ENCODE assay signal across 11 cellular contexts in genomic region chr16:5604770-5605169, GRCh38.
DNase-seq lines count a peak whose midpoint lies in the region; ATAC-seq, FAIRE-seq and TF ChIP-seq lines count a peak whose summit lies in the region.
"Had no signal": no experiment of that assay in that cellular context is flagged by ENCODE, and none has a peak within 500 bp of the region (broad histone marks: within the 10 kb centered on the region; RNA-seq: fewer than 3 reads in every experiment).

No MANE protein-coding gene starts in this region.

- peak; percentile 25 for TF ChIP-seq CTCF in RWPE2 (IDR thresholded peaks at IDR 0.05; ENCODE audit: poor library complexity, severe bottlenecking)
- peak; percentile 51 for TF ChIP-seq CTCF in HepG2 (CRISPR knock-in tag; IDR thresholded peaks at IDR 0.05)
- TF ChIP-seq CTCF in foreskin fibroblast (IDR thresholded peaks at IDR 0.05; ENCODE audit: low read depth, low read length) = no peak
- peak in 3 of 6 experiments; percentile 23 to 32 (median 28) for TF ChIP-seq CTCF in Peyer's patch (IDR thresholded peaks at IDR 0.05)

- DNase-seq in Caki2 (ENCODE audit: low read depth) = peak; percentile 42
- DNase-seq in HT1080 (ENCODE audit: low read depth) = peak; percentile 58
- DNase-seq in RWPE2 (ENCODE audit: low spot score) = no peak
- peak; percentile 23 for DNase-seq in HepG2 (ENCODE audit: low spot score)
- no peak for DNase-seq in foreskin fibroblast
- no peak for DNase-seq in Peyer's patch
- DNase-seq: GM23248, lower lobe of right lung had no signal

- CTCF ChIA-PET in HepG2 (lab: Yijun Ruan, JAX; ENCODE audit: low intra/inter-chr PET ratio, low total read pairs) = no interaction called here

- 4% methylated on average over 8 of the region's 8 CpGs for WGBS in HepG2 (ENCODE audit: low lambda C conversion rate)

- no peak for TF ChIP-seq RAD21 in HepG2 (CRISPR knock-in tag; IDR thresholded peaks at IDR 0.05)

- H3K4me1 ChIP-seq in RWPE2 (ENCODE audit: insufficient read depth, poor library complexity, severe bottlenecking) (no peaks in the 10 kb centered on the region), HepG2 (ENCODE audit: insufficient read depth, low read length) (no peaks in the 10 kb centered on the region), Peyer's patch (no peaks in the 10 kb centered on the region)
- H3K4me1 ChIP-seq: lower lobe of right lung had no signal

- H4K20me1 ChIP-seq in HepG2 (ENCODE audit: insufficient read depth, low read length) = no peaks in the 10 kb centered on the region; the same call in 1 of the 2 replicates

- H3K79me2 ChIP-seq in HepG2 (ENCODE audit: insufficient read depth, low read length) = no peaks in the 10 kb centered on the region

- TF ChIP-seq EP300 in HepG2 (IDR thresholded peaks at IDR 0.05; ENCODE audit: low read depth in 2 of 2, low read length in 2 of 2) (no peak), HepG2 (CRISPR knock-in tag; IDR thresholded peaks at IDR 0.05; ENCODE audit: borderline replicate concordance) (no peak)

- peak overlapping the region; percentile 38; the same call in 1 of the 2 replicates for H3K4me2 ChIP-seq in HepG2 (ENCODE audit: low read depth, low read length)

- TF ChIP-seq POLR2A in HepG2 (IDR thresholded peaks at IDR 0.05; ENCODE audit: insufficient read depth in 1 of 2, low read depth in 2 of 2, low read length in 2 of 2) (no peak), Peyer's patch (IDR thresholded peaks at IDR 0.05) (no peak)

- FAIRE-seq in HepG2 (lab: Jason Lieb, UNC) = peak; percentile 37
- FAIRE-seq: endometrium had no signal

- H3K9ac ChIP-seq in HepG2 (ENCODE audit: insufficient read depth, low read depth, low read length) = no peak overlapping the region
- H3K9ac ChIP-seq: GM23248 had no signal

- H3K4me3 ChIP-seq in RWPE2 (ENCODE audit: severe bottlenecking) (no peak overlapping the region), HepG2 (replicated peaks in 1 of 3; ENCODE audit: insufficient read depth in 1 of 3, low read depth in 2 of 3, low read length in 3 of 3) (no peak overlapping the region), foreskin fibroblast (ENCODE audit: low read depth in 1 of 2, low read length in 2 of 2) (no peak overlapping the region), Peyer's patch (no peak overlapping the region)
- H3K4me3 ChIP-seq: GM23248, lower lobe of right lung had no signal

- H3K36me3 ChIP-seq in RWPE2 (ENCODE audit: low read depth) (no peaks in the 10 kb centered on the region), HepG2 (replicated peaks in 1 of 2; ENCODE audit: control insufficient read depth in 1 of 2, insufficient read depth in 2 of 2, low read length in 2 of 2) (no peaks in the 10 kb centered on the region), Peyer's patch (no peaks in the 10 kb centered on the region)
- H3K36me3 ChIP-seq: lower lobe of right lung had no signal

- intact Hi-C loops in HepG2 (cut with micrococcal nuclease; ENCODE audit: unreplicated experiment) = loop anchor here (1.0 kb wide), 1 partner anchor 102 kb away; no protein-coding TSS in a partner anchor

- no peak overlapping the region for H2AFZ ChIP-seq in HepG2 (ENCODE audit: low read length)
- H2AFZ ChIP-seq: GM23248 had no signal

- H3K27me3 ChIP-seq in RWPE2 (ENCODE audit: insufficient read depth, poor library complexity, severe bottlenecking) (no peaks in the 10 kb centered on the region), HepG2 (ENCODE audit: control insufficient read depth in 1 of 2, insufficient read depth in 2 of 2, low read length in 2 of 2) (0 out of 5 replicates have a peak, but pooled peaks cover 0 to 1% of the 10 kb centered on the region in 2 experiments), Peyer's patch (no peaks in the 10 kb centered on the region)

- ATAC-seq in RWPE2 (ENCODE audit: low read depth) (peak; percentile 57; the same call in 2 of the 3 replicates), HepG2 (peak; percentile 87), HG03097 (IDR thresholded peaks at IDR 0.05; ENCODE audit: low FRiP score, unreplicated experiment) (no peak), HG02973 (IDR thresholded peaks at IDR 0.05; ENCODE audit: unreplicated experiment) (no peak)

- no TSS peak for BruUV-seq in HepG2 (replicated peaks; lab: Mats Ljungman, UMichigan)

- no peak overlapping the region for H3K27ac ChIP-seq in RWPE2 (ENCODE audit: poor library complexity, severe bottlenecking)
- H3K27ac ChIP-seq in HepG2 (ENCODE audit: extremely low read length, insufficient read depth, low read length) = no peak overlapping the region
- no peak overlapping the region for H3K27ac ChIP-seq in Peyer's patch
- H3K27ac ChIP-seq: GM23248, lower lobe of right lung had no signal

- in situ Hi-C loops in Caki2 (cut with HindIII; ENCODE audit: low pct_unique_long_range_greater_than_20kb, low sequenced_read_pairs) = no loop called here
- in situ Hi-C loops in HepG2 (cut with HindIII; ENCODE audit: extremely low pct_ligation_motif_present, low pct_unique_long_range_greater_than_20kb) = loop anchor here (5.0 to 25.0 kb wide), 2 partner anchors 367 to 1323 kb away; no protein-coding TSS in a partner anchor

- POLR2A ChIA-PET in HepG2 (lab: Yijun Ruan, JAX) = no interaction called here

- no peaks in the 10 kb centered on the region for H3K9me3 ChIP-seq in RWPE2 (ENCODE audit: severe bottlenecking)
- no peaks in the 10 kb centered on the region for H3K9me3 ChIP-seq in HepG2 (ENCODE audit: low read length)
- H3K9me3 ChIP-seq in Peyer's patch = no peaks in the 10 kb centered on the region
- H3K9me3 ChIP-seq: lower lobe of right lung had no signal

TF ChIP-seq in HepG2, 621 proteins besides CTCF, POLR2A, EP300 and RAD21 (continues in another document):
- TF ChIP-seq SMC3 (IDR thresholded peaks at IDR 0.05; ENCODE audit: low read length) (peak; percentile 6; the same call in 1 of the 2 replicates), SP140L (CRISPR knock-in tag; IDR thresholded peaks at IDR 0.05; ENCODE audit: borderline replicate concordance) (no peak), YEATS4 (CRISPR knock-in tag; IDR thresholded peaks at IDR 0.05; ENCODE audit: borderline replicate concordance) (no peak), TEAD3 (CRISPR knock-in tag; optimal IDR thresholded peaks at IDR 0.05; ENCODE audit: borderline replicate concordance) (peak; percentile 11), ZNF7 (CRISPR knock-in tag; IDR thresholded peaks at IDR 0.05) (peak; percentile 69; the same call in 1 of the 2 replicates), ZNF513 (CRISPR knock-in tag; conservative IDR thresholded peaks at IDR 0.05) (no peak), AGO2 (optimal IDR thresholded peaks at IDR 0.05; ENCODE audit: low read depth, low read length) (no peak), ELF4 (CRISPR knock-in tag; IDR thresholded peaks at IDR 0.05; ENCODE audit: borderline replicate concordance) (no peak), ZNF383 (CRISPR knock-in tag; IDR thresholded peaks at IDR 0.05; ENCODE audit: borderline replicate concordance) (no peak), KLF11 (CRISPR knock-in tag; IDR thresholded peaks at IDR 0.05) (no peak), ZNF749 (CRISPR knock-in tag; IDR thresholded peaks at IDR 0.05; ENCODE audit: borderline replicate concordance) (no peak), SYNCRIP (IDR thresholded peaks at IDR 0.05; ENCODE audit: insufficient read depth, low read depth, low read length) (no peak), CEBPG (CRISPR knock-in tag; IDR thresholded peaks at IDR 0.05) (no peak), ARID3A (IDR thresholded peaks at IDR 0.05; ENCODE audit: low read depth, low read length) (no peak), GATAD1 (CRISPR knock-in tag; IDR thresholded peaks at IDR 0.05) (no peak), ZNF510 (CRISPR knock-in tag; IDR thresholded peaks at IDR 0.05; ENCODE audit: low read depth) (no peak), LRRFIP1 (CRISPR knock-in tag; conservative IDR thresholded peaks at IDR 0.05) (no peak)

Comparison
In these comparisons a context has a peak if more than half of its experiments do, and no peak if none do; other contexts are left out.
1. DNase-seq: peak in Caki2 (single experiment), HT1080 (single experiment) and HepG2 (single experiment); none in RWPE2 (single experiment), foreskin fibroblast (0 of 2) and Peyer's patch (0 of 3).
2. ATAC-seq: peak in RWPE2 (single experiment) and HepG2 (single experiment); none in HG03097 (single experiment) and HG02973 (single experiment).